Comparison of ENCODE assay signal across 8 cellular contexts in the genomic region with DNA sequence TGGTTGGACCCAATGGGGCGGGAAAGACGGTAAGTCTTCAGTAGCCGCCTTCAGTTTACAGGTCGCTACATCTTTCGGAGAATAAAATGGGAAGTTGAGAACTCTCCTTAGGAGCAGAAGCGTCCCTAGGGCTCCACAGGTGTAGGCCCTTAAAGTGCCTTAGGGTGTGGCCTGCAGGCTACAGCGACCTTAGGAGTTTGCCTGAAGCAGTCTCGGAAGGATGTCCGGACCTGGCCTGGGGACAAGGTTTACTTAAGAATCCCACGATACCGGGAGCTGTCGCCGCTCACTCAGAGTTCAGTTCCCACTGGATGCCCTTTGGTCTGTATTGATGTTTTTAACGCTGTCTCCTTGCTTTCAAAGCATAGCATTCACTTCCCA. TPM values are rescaled to one million over a fixed set of nuclear protein-coding genes. Genes with fewer than 3 reads are reported as not detected.
DNase-seq lines count a peak whose midpoint lies in the region; ATAC-seq and TF ChIP-seq lines count a peak whose summit lies in the region.

No MANE protein-coding gene starts in this region.

- H3K4me3 ChIP-seq in right lobe of liver: peak overlapping the region; percentile 70 to 83 (median 83)

- no peak for TF ChIP-seq POLR2A in right lobe of liver (IDR thresholded peaks at IDR 0.05)

- H3K4me1 ChIP-seq in right lobe of liver: peaks cover 0 to 14% (median 6%) of the 10 kb centered on the region in 4 donors

- WGBS in right lobe of liver (ENCODE audit: insufficient coverage, low coverage, low lambda C conversion rate, missing lambda C conversion rate): under 1% methylated on average over 13 of the region's 14 CpGs

- H3K27ac Mint-ChIP-seq in T-cell (peak overlapping the region; percentile 94 to 97), chondrocyte (ENCODE audit: unreplicated experiment) (peak overlapping the region; percentile 94)

- POLR2A ChIA-PET in T-cell (lab: Charles Lee): interaction anchor here (0.6 to 0.8 kb wide), 2 partner anchors 10 to 180 kb away, joined by 3 read pairs; partner anchors contain the start of gene KIF3A (in 1 of the 2)

- H3K4me3 Mint-ChIP-seq in T-cell (peak overlapping the region; percentile 95 to 99 (median 95)), chondrocyte (ENCODE audit: unreplicated experiment) (peak overlapping the region; percentile 96)

- H3K27me3 ChIP-seq in right lobe of liver: no peaks in the 10 kb centered on the region

- H3K27me3 Mint-ChIP-seq in T-cell: no peaks in the 10 kb centered on the region
- no peaks in the 10 kb centered on the region for H3K27me3 Mint-ChIP-seq in chondrocyte (ENCODE audit: low read depth)

- DNase-seq in CD1c-positive myeloid dendritic cell (ENCODE audit: extremely low spot score): peak; percentile 26
- DNase-seq in T-cell: peak in 10 of 34 experiments; percentile 0 to 15 (median 7)
- no peak for DNase-seq in chondrocyte (ENCODE audit: low spot score)
- peak; percentile 61 to 72 (median 66) for DNase-seq in right lobe of liver
- DNase-seq in stimulated activated CD8-positive, alpha-beta memory T cell treated with anti-CD3 and anti-CD28 coated beads, Interleukin-15, amount 100 ng/mL, for 48 hours (ENCODE audit: low read depth in 2 of 2): peak; percentile 21 to 24

- H3K4me1 Mint-ChIP-seq in T-cell: peaks cover 29 to 32% (median 31%) of the 10 kb centered on the region in 3 donors
- peaks cover 26% of the 10 kb centered on the region for H3K4me1 Mint-ChIP-seq in chondrocyte (ENCODE audit: low read depth)

- peaks cover 3% of the 10 kb centered on the region for H3K36me3 Mint-ChIP-seq in T-cell
- H3K36me3 Mint-ChIP-seq in chondrocyte (ENCODE audit: low read depth): no peaks in the 10 kb centered on the region

- H3K27ac ChIP-seq in right lobe of liver: peak overlapping the region; percentile 61 to 86 (median 65)

- intact Hi-C loops in right lobe of liver (cut with DNase I): no loop called here

- TF ChIP-seq CTCF in chondrocyte (IDR thresholded peaks at IDR 0.05) (no peak), right lobe of liver (IDR thresholded peaks at IDR 0.05) (no peak)

- peaks cover 4 to 5% (median 4%) of the 10 kb centered on the region in 3 donors for H3K9me3 Mint-ChIP-seq in T-cell
- no peaks in the 10 kb centered on the region for H3K9me3 Mint-ChIP-seq in chondrocyte (ENCODE audit: low read depth)

- ATAC-seq in GM18909 (IDR thresholded peaks at IDR 0.05; ENCODE audit: poor library complexity, unreplicated experiment): peak; percentile 41
- ATAC-seq in HG03571 (IDR thresholded peaks at IDR 0.05; ENCODE audit: unreplicated experiment): peak; percentile 38
- peak; percentile 17 to 25 (median 20) for ATAC-seq in T-cell (replicated peaks in 1 of 4)
- peak; percentile 70 to 76 (median 74) for ATAC-seq in right lobe of liver
- no peak for ATAC-seq in HG03565 (IDR thresholded peaks at IDR 0.05; ENCODE audit: unreplicated experiment)

- no peaks in the 10 kb centered on the region for H3K9me3 ChIP-seq in right lobe of liver

- CTCF ChIA-PET in T-cell (lab: Charles Lee): interaction anchor here in 1 of 2 donors (0.7 kb wide), 1 partner anchor 263 kb away, joined by 5 read pairs; no protein-coding TSS in a partner anchor

- H3K36me3 ChIP-seq in right lobe of liver: peaks cover 0 to 5% (median 0%) of the 10 kb centered on the region in 4 donors

RNA-seq across cellular contexts. Expression of gene RAD50, which starts 0.6 kb away (rescaled TPM):
- total RNA-seq in T-cell: 10 to 100 TPM; 19.7 to 33.7 (median 28.5) TPM
- 27.7 to 30.7 TPM (median 27.8 TPM) in 3 replicates for total RNA-seq in chondrocyte
- 10 to 100 TPM; 14.1 to 27.7 (median 17.9) TPM for total RNA-seq in right lobe of liver

RNA-seq across cellular contexts. Expression of gene IL5, which starts 14.1 kb away (rescaled TPM):
- total RNA-seq in T-cell: 1 to 10 TPM in 1 of 5 donors, not detected in 4; 1.2 TPM
- total RNA-seq in chondrocyte: not detected in 3 replicates
- total RNA-seq in right lobe of liver: not detected
